8 cellular contexts compared by ENCODE assay signal in the genomic region with DNA sequence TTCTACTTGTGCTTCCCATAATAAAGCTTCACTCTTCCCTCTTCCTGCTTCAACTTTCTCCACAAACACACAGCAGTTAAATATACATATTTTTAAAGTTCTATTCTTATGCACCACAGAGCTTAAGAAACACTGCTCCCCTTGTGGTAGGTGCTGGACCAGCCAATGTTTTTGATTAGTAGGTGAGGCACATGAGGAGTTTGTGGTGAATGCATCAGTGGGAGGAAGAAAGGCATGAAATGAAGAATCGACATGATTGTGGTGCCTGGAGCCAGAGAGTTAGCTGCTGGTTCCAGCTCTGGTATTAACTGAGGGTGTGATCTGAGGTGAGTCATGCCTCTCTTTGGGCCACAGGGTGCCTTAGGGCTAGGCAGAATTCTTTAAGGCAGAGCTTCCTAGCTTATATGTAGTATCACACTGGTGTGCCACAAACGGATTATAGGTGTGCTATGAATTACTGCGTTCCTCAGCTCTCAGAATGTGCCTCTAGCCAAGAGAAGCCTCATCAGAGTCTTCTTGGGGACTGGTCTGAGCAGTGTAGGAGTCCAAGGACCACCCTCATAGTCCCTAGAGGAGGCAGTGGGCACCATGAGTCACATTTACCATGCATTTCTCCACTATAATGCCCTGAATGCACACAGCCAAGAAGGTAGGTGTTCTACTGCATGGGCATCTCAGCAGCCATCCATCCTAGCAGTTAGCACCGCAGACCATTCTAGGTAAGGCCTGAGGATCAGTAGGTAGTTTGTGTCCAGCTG.
DNase-seq lines count a peak whose midpoint lies in the region; TF ChIP-seq lines count a peak whose summit lies in the region.

No MANE protein-coding gene starts in this region.

- POLR2A ChIA-PET in activated CD4-positive, alpha-beta memory T cell treated with anti-CD3 and anti-CD28 coated beads for 36 hours (lab: Charles Lee) = interaction anchor here (0.6 to 2.6 kb wide), 20 partner anchors 9 to 193 kb away, joined by 3 to 14 read pairs (median 6); no protein-coding TSS in a partner anchor

- peaks cover 64% of the 10 kb centered on the region for H3F3A ChIP-seq in GM23248 (ENCODE audit: insufficient read depth)

- no peaks in the 10 kb centered on the region for H3K27me3 ChIP-seq in GM23248 (replicated peaks; ENCODE audit: insufficient read depth)
- H3K27me3 ChIP-seq in KMS-11 (ENCODE audit: insufficient read depth, low read depth) = no peaks in the 10 kb centered on the region

- WGBS in GM23248 (ENCODE audit: low coverage in 1 of 2, low lambda C conversion rate in 2 of 2, missing lambda C conversion rate in 2 of 2), 2 experiments = 53 to 54% methylated on average over 4 of the region's 4 CpGs

- no peaks in the 10 kb centered on the region for H3K36me3 Mint-ChIP-seq in activated CD4-positive, alpha-beta memory T cell treated with anti-CD3 and anti-CD28 coated beads for 36 hours

- no peak overlapping the region for H3K4me3 ChIP-seq in GM12875 (ENCODE audit: low read depth, low read length)
- H3K4me3 ChIP-seq in GM23248 = no peak overlapping the region
- no peak overlapping the region for H3K4me3 ChIP-seq in KMS-11 (IDR thresholded peaks at IDR 0.05; ENCODE audit: insufficient read depth, low read depth, low read length)
- no peak overlapping the region for H3K4me3 ChIP-seq in foreskin fibroblast (ENCODE audit: low read depth in 1 of 2, low read length in 2 of 2)

- peak overlapping the region; percentile 59 for H3K27ac ChIP-seq in GM23248
- H3K27ac ChIP-seq in KMS-11 = no peak overlapping the region

- H3K4me3 Mint-ChIP-seq in activated CD4-positive, alpha-beta memory T cell treated with anti-CD3 and anti-CD28 coated beads for 36 hours = no peak overlapping the region

- H3K4me2 ChIP-seq in GM23248 (ENCODE audit: unreplicated experiment) (peak overlapping the region; percentile 50), KMS-11 (no peak overlapping the region)

- H3K79me2 ChIP-seq in GM23248 (ENCODE audit: insufficient read depth) (no peaks in the 10 kb centered on the region), KMS-11 (ENCODE audit: insufficient read depth, low read depth) (no peaks in the 10 kb centered on the region)

- H3K36me3 ChIP-seq in GM23248 (ENCODE audit: low read depth) (no peaks in the 10 kb centered on the region), KMS-11 (ENCODE audit: insufficient read depth) (no peaks in the 10 kb centered on the region)

- in situ Hi-C loops in GM23248 (cut with MboI) = loop anchor here (5.0 kb wide), 1 partner anchor 174 kb away; no protein-coding TSS in a partner anchor

- H2AFZ ChIP-seq in GM23248 (0 out of 2 replicates have a peak overlapping the region, but pooled peaks have one; percentile 34), KMS-11 (ENCODE audit: low read depth) (peak overlapping the region; percentile 12; the same call in 1 of the 2 replicates)

- H3K9me3 Mint-ChIP-seq in activated CD4-positive, alpha-beta memory T cell treated with anti-CD3 and anti-CD28 coated beads for 36 hours = peaks cover 3% of the 10 kb centered on the region

- peak overlapping the region; percentile 39 for H3K27ac Mint-ChIP-seq in activated CD4-positive, alpha-beta memory T cell treated with anti-CD3 and anti-CD28 coated beads for 36 hours

- H3K9me2 ChIP-seq in GM23248 (ENCODE audit: insufficient read depth) = no peaks in the 10 kb centered on the region

- H3K27me3 Mint-ChIP-seq in activated CD4-positive, alpha-beta memory T cell treated with anti-CD3 and anti-CD28 coated beads for 36 hours = no peaks in the 10 kb centered on the region

- H3K4me1 ChIP-seq in GM23248 (ENCODE audit: insufficient read depth) (peaks cover 59% of the 10 kb centered on the region), KMS-11 (ENCODE audit: low read depth, poor library complexity, severe bottlenecking) (peaks cover 40% of the 10 kb centered on the region)

- DNase-seq in GM23248 = peak; percentile 94
- peak; percentile 81 for DNase-seq in activated CD4-positive, alpha-beta memory T cell treated with anti-CD3 and anti-CD28 coated beads for 36 hours
- DNase-seq in foreskin fibroblast = peak; percentile 87 to 92
- DNase-seq in stimulated activated CD8-positive, alpha-beta memory T cell treated with anti-CD3 and anti-CD28 coated beads, Interleukin-7, amount 100 ng/mL, for 48 hours (ENCODE audit: extremely low read depth in 1 of 2, low read depth in 1 of 2) = peak; percentile 34 to 64
- DNase-seq in NCI-H446 (lab: John Stamatoyannopoulos, UW) = no peak
- DNase-seq in NCI-H2227 (lab: John Stamatoyannopoulos, UW; ENCODE audit: unreplicated experiment) = no peak

- CTCF ChIA-PET in activated CD4-positive, alpha-beta memory T cell treated with anti-CD3 and anti-CD28 coated beads for 36 hours (lab: Charles Lee) = interaction anchor here (0.6 to 4.2 kb wide), 36 partner anchors 10 to 471 kb away, joined by 3 to 62 read pairs (median 7); no protein-coding TSS in a partner anchor

- H3K4me1 Mint-ChIP-seq in activated CD4-positive, alpha-beta memory T cell treated with anti-CD3 and anti-CD28 coated beads for 36 hours (ENCODE audit: low read depth) = peaks cover 39% of the 10 kb centered on the region

- H3K9ac ChIP-seq in GM23248 (peak overlapping the region; percentile 44), KMS-11 (no peak overlapping the region)

- H4K20me1 ChIP-seq in GM23248 (ENCODE audit: insufficient read depth) (no peaks in the 10 kb centered on the region), KMS-11 (ENCODE audit: insufficient read depth) (no peaks in the 10 kb centered on the region)

- TF ChIP-seq CTCF in GM12875 (IDR thresholded peaks at IDR 0.05; ENCODE audit: borderline replicate concordance, insufficient read depth, low read depth, low read length) (peak; percentile 56; the same call in 1 of the 2 replicates), KMS-11 (conservative IDR thresholded peaks at IDR 0.05; ENCODE audit: low read depth, low read length) (peak; percentile 48), foreskin fibroblast (IDR thresholded peaks at IDR 0.05; ENCODE audit: low read depth, low read length) (peak; percentile 60)

- intact Hi-C loops in activated CD4-positive, alpha-beta memory T cell treated with anti-CD3 and anti-CD28 coated beads for 36 hours (cut with micrococcal nuclease) = loop anchor here (1.0 to 10.0 kb wide), 9 partner anchors 9 to 718 kb away; no protein-coding TSS in a partner anchor

- no peaks in the 10 kb centered on the region for H3K9me3 ChIP-seq in GM23248 (ENCODE audit: low read depth)

Comparison
In these comparisons a context has a peak if more than half of its experiments do, and no peak if none do; other contexts are left out.
1. DNase-seq: peak in GM23248 (single experiment), activated CD4-positive, alpha-beta memory T cell treated with anti-CD3 and anti-CD28 coated beads for 36 hours (single experiment), foreskin fibroblast (2 of 2) and stimulated activated CD8-positive, alpha-beta memory T cell treated with anti-CD3 and anti-CD28 coated beads, Interleukin-7, amount 100 ng/mL, for 48 hours (2 of 2); none in NCI-H446 (0 of 2) and NCI-H2227 (single experiment).
2. Peak in every context shown above with its lines, with median percentiles within 50 percentile points of each other: CTCF ChIP-seq.